In genomic region chr1:153658400-153659174, GRCh38 we compare ENCODE assay signal across 1 cellular context.
TF ChIP-seq lines count a peak whose summit lies in the region.

SNAPIN (plus strand) TSS chr1:153658703; CDS start chr1:153658744, 41 bp downstream.

TF ChIP-seq in K562, 482 proteins besides CTCF, POLR2A, EP300 and RAD21 (continued from another document):
- no peak for TF ChIP-seq MGA (IDR thresholded peaks at IDR 0.05)
- TF ChIP-seq GABPB1 (CRISPR knock-in tag; IDR thresholded peaks at IDR 0.05), result peak; percentile 73
- TF ChIP-seq FOS (IDR thresholded peaks at IDR 0.05; ENCODE audit: extremely low read depth, insufficient read length), result no peak
- TF ChIP-seq CBX5 (IDR thresholded peaks at IDR 0.05; ENCODE audit: borderline replicate concordance, low read depth), result no peak
- no peak for TF ChIP-seq SMAD1 (IDR thresholded peaks at IDR 0.05; ENCODE audit: low read depth, low read length, partially characterized antibody)
- no peak for TF ChIP-seq ZNF408 (CRISPR knock-in tag; IDR thresholded peaks at IDR 0.05; ENCODE audit: low read depth)
- peak; percentile 35 for TF ChIP-seq HNRNPLL (IDR thresholded peaks at IDR 0.05; ENCODE audit: low read depth, low read length, poor library complexity, severe bottlenecking)
- TF ChIP-seq ZNF79 (CRISPR knock-in tag; IDR thresholded peaks at IDR 0.05; ENCODE audit: low read depth), result no peak
- no peak for TF ChIP-seq ZKSCAN8 (CRISPR knock-in tag; IDR thresholded peaks at IDR 0.05)
- no peak for TF ChIP-seq EHMT2 (IDR thresholded peaks at IDR 0.05)
- TF ChIP-seq BACH1 (tag; IDR thresholded peaks at IDR 0.05), result no peak
- TF ChIP-seq NR4A1 (CRISPR knock-in tag; IDR thresholded peaks at IDR 0.05), result no peak
- TF ChIP-seq NR4A1 (tag; IDR thresholded peaks at IDR 0.05), result peak; percentile 51; the same call in 1 of the 2 replicates
- no peak for TF ChIP-seq EZH2 (IDR thresholded peaks at IDR 0.05; ENCODE audit: borderline replicate concordance, low read depth, low read length)
- TF ChIP-seq ZNF41 (CRISPR knock-in tag; conservative IDR thresholded peaks at IDR 0.05), result no peak
- no peak for TF ChIP-seq RFX5 (IDR thresholded peaks at IDR 0.05; ENCODE audit: low read depth, low read length)
- TF ChIP-seq XRCC5 (IDR thresholded peaks at IDR 0.05; ENCODE audit: low read depth, low read length), result peak; percentile 66; the same call in 1 of the 2 replicates
- TF ChIP-seq ZNF324 (CRISPR knock-in tag; IDR thresholded peaks at IDR 0.05), result no peak
- TF ChIP-seq STAT6 (CRISPR knock-in tag; IDR thresholded peaks at IDR 0.05), result no peak
- no peak for TF ChIP-seq TAF9B (IDR thresholded peaks at IDR 0.05; ENCODE audit: partially characterized antibody)
- TF ChIP-seq PML (IDR thresholded peaks at IDR 0.05; ENCODE audit: low read length), result 0 out of 2 replicates have a peak, but pooled peaks have one; percentile 49
- peak in 1 of 2 experiments; percentile 94 for TF ChIP-seq AFF1 (IDR thresholded peaks at IDR 0.05; ENCODE audit: low read depth in 1 of 2, partially characterized antibody in 2 of 2)
- TF ChIP-seq FIP1L1 (IDR thresholded peaks at IDR 0.05; ENCODE audit: low read depth, low read length, poor library complexity, severe bottlenecking), result peak; percentile 83
- peak; percentile 58 for TF ChIP-seq HMGN3 (IDR thresholded peaks at IDR 0.05; ENCODE audit: borderline replicate concordance, extremely low read depth, insufficient read length, low read depth, low read length)
- no peak for TF ChIP-seq ZNF512 (tag; IDR thresholded peaks at IDR 0.05)
